Comparison of ENCODE assay signal across 27 cellular contexts in the genomic region with DNA sequence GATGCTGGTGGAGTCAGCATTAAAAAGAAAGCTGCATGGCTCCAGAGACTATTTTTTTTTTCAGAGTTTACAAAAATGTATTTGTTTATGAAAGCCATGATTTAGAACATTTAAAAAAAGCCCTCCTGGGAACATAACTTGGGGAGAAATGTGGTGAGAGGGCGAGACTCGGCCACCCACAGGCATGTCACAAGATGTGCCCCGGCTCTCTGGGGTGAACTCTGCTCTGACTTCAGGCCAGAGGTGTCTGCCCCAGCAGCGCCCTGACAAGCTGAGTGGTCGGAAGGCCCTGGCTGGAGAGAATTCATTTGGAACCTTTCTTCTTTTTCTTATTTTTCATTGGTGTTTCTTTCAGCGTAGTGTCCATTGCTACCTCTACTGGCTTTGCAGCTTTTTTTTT. TPM values are rescaled to one million over a fixed set of nuclear protein-coding genes. Genes with fewer than 3 reads are reported as not detected.
"Had no signal": no experiment of that assay in that cellular context is flagged by ENCODE, and none has a peak within 500 bp of the region (broad histone marks: within the 10 kb centered on the region; RNA-seq: fewer than 3 reads in every experiment).

No MANE protein-coding gene starts in this region.

- H3K27ac Mint-ChIP-seq: activated CD4-positive, alpha-beta memory T cell treated with anti-CD3 and anti-CD28 coated beads, Interleukin-2, amount 10 ng/mL, durations not matched to agents 7 days and 5 days; activated CD4-positive, alpha-beta T cell treated with anti-CD3 and anti-CD28 coated beads, Interleukin-2, amount 10 ng/mL, durations not matched to agents 24 days and 14 days; activated naive CD4-positive, alpha-beta T cell treated with anti-CD3 and anti-CD28 coated beads, Interleukin-2, amount 10 ng/mL, durations not matched to agents 7 days and 5 days; activated naive CD8-positive, alpha-beta T cell treated with anti-CD3 and anti-CD28 coated beads, Interleukin-2, amount 10 ng/mL, durations not matched to agents 7 days and 5 days; activated T-cell treated with anti-CD3 and anti-CD28 coated beads, Interleukin-2, amount 50 U/mL, for 24 hours; natural killer cell; T-helper 17 cell had no signal

- H3K4me1 ChIP-seq: pancreas had no signal

- H3K36me3 Mint-ChIP-seq: activated naive CD4-positive, alpha-beta T cell treated with anti-CD3 and anti-CD28 coated beads, Interleukin-2, amount 10 ng/mL, durations not matched to agents 7 days and 5 days; activated naive CD8-positive, alpha-beta T cell treated with anti-CD3 and anti-CD28 coated beads, Interleukin-2, amount 10 ng/mL, durations not matched to agents 7 days and 5 days had no signal

- H3K9me3 Mint-ChIP-seq: activated CD4-positive, alpha-beta memory T cell treated with anti-CD3 and anti-CD28 coated beads, Interleukin-2, amount 10 ng/mL, durations not matched to agents 7 days and 5 days; activated CD4-positive, alpha-beta T cell treated with anti-CD3 and anti-CD28 coated beads, Interleukin-2, amount 10 ng/mL, durations not matched to agents 24 days and 14 days; activated naive CD8-positive, alpha-beta T cell treated with anti-CD3 and anti-CD28 coated beads, Interleukin-2, amount 10 ng/mL, durations not matched to agents 7 days and 5 days had no signal

- H3K4me1 Mint-ChIP-seq: activated CD4-positive, alpha-beta memory T cell treated with anti-CD3 and anti-CD28 coated beads, Interleukin-2, amount 10 ng/mL, durations not matched to agents 7 days and 5 days; activated CD4-positive, alpha-beta T cell treated with anti-CD3 and anti-CD28 coated beads, Interleukin-2, amount 10 ng/mL, durations not matched to agents 24 days and 14 days; activated naive CD4-positive, alpha-beta T cell treated with anti-CD3 and anti-CD28 coated beads, Interleukin-2, amount 10 ng/mL, durations not matched to agents 7 days and 5 days; activated naive CD8-positive, alpha-beta T cell treated with anti-CD3 and anti-CD28 coated beads, Interleukin-2, amount 10 ng/mL, durations not matched to agents 7 days and 5 days; natural killer cell had no signal

- H3K27me3 ChIP-seq: brain microvascular endothelial cell, heart right ventricle, right atrium auricular region had no signal

- H3K4me3 Mint-ChIP-seq: activated CD4-positive, alpha-beta memory T cell treated with anti-CD3 and anti-CD28 coated beads, Interleukin-2, amount 10 ng/mL, durations not matched to agents 7 days and 5 days; activated CD4-positive, alpha-beta T cell treated with anti-CD3 and anti-CD28 coated beads, Interleukin-2, amount 10 ng/mL, durations not matched to agents 24 days and 14 days; activated naive CD4-positive, alpha-beta T cell treated with anti-CD3 and anti-CD28 coated beads, Interleukin-2, amount 10 ng/mL, durations not matched to agents 7 days and 5 days; activated naive CD8-positive, alpha-beta T cell treated with anti-CD3 and anti-CD28 coated beads, Interleukin-2, amount 10 ng/mL, durations not matched to agents 7 days and 5 days; activated T-cell treated with anti-CD3 and anti-CD28 coated beads, Interleukin-2, amount 50 U/mL, for 24 hours; natural killer cell; T-helper 17 cell had no signal

- ATAC-seq: esophagus mucosa, heart right ventricle, natural killer cell, pancreas, T-helper 17 cell had no signal

- H3K9me3 ChIP-seq: pancreas had no signal

- DNase-seq: activated CD4-positive, alpha-beta memory T cell treated with anti-CD3 and anti-CD28 coated beads, Interleukin-2, amount 10 ng/mL, durations not matched to agents 7 days and 5 days; activated CD4-positive, alpha-beta T cell treated with anti-CD3 and anti-CD28 coated beads, Interleukin-2, amount 10 ng/mL, durations not matched to agents 24 days and 14 days; activated CD4-positive, CD25-positive, alpha-beta regulatory T cell treated with anti-CD3 and anti-CD28 coated beads, Interleukin-2, amount 50 U/mL, for 72 hours; activated CD8-positive, alpha-beta memory T cell treated with anti-CD3 and anti-CD28 coated beads, Interleukin-2, amount 50 U/mL, for 48 hours; activated gamma-delta T cell; activated naive CD4-positive, alpha-beta T cell treated with anti-CD3 and anti-CD28 coated beads, Interleukin-2, amount 10 ng/mL, durations not matched to agents 7 days and 5 days; activated naive CD8-positive, alpha-beta T cell treated with anti-CD3 and anti-CD28 coated beads, Interleukin-2, amount 10 ng/mL, durations not matched to agents 7 days and 5 days; activated T-cell treated with anti-CD3 and anti-CD28 coated beads, Interleukin-2, amount 50 U/mL, for 24 hours; brain microvascular endothelial cell; cortex of kidney; foreskin melanocyte; heart right ventricle; left ventricle myocardium inferior; mammary epithelial cell; natural killer cell; pancreas; spleen; stimulated activated naive CD4-positive, alpha-beta T cell treated with Interleukin-2 at 50 U/mL for 16 hours; T-helper 17 cell; T1000; WERI-Rb-1 had no signal

- H3K27ac ChIP-seq: brain microvascular endothelial cell, heart right ventricle, left ventricle myocardium inferior, pancreas, right atrium auricular region, SK-N-MC, spleen, WERI-Rb-1 had no signal

- H3K36me3 ChIP-seq: brain microvascular endothelial cell, heart right ventricle, left ventricle myocardium inferior, pancreas, right atrium auricular region, spleen, WERI-Rb-1 had no signal

- H3K4me3 ChIP-seq: heart right ventricle, left ventricle myocardium inferior, pancreas, right atrium auricular region, SK-N-MC, spleen had no signal

RNA-seq across cellular contexts. Expression of gene RFPL4B, which starts 21.7 kb away (rescaled TPM):
- total RNA-seq: activated CD4-positive, alpha-beta memory T cell treated with anti-CD3 and anti-CD28 coated beads, Interleukin-2, amount 10 ng/mL, durations not matched to agents 7 days and 5 days; activated CD4-positive, alpha-beta T cell treated with anti-CD3 and anti-CD28 coated beads, Interleukin-2, amount 10 ng/mL, durations not matched to agents 24 days and 14 days; activated naive CD8-positive, alpha-beta T cell treated with anti-CD3 and anti-CD28 coated beads, Interleukin-2, amount 10 ng/mL, durations not matched to agents 7 days and 5 days; cerebellum; esophagus mucosa; glomerular endothelial cell; left ventricle myocardium inferior; mammary epithelial cell; natural killer cell; pancreas; right atrium auricular region; spleen; T-helper 17 cell; ureter had no signal
- polyA plus RNA-seq: heart right ventricle, mammary epithelial cell, pancreas, spleen had no signal
